In the genomic region with DNA sequence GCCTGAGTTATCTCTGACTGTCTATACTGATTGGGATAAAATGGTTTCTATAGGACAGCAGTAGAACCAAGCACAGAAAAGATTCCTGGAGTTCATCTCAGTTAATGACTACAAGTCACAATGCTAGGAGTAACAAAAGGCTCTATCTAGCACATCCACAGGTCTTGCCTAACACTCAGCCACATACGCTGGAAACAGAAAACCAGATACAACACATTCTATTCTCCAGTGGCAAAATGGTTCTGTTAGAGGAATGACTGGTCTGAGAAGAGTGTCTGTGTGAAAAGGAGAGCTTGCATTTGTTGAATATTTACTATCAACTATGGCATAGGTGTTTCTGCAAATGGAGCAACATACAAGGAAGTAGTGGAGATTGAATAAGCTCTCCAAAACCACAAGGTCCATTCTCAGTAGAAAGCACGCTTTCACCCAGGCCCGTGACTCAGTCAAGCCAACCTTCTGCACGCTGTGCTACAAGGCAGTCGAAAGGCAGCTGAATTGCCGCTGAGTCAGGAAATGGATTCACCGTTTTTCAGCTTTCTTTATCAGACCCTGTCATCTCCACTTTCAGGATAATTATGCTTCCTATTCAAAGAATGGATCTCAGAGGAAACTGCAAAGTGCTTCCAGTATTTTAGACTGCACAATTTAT, we compare ENCODE assay signal across 14 cellular contexts.
A peak's percentile ranks its signal among the peaks of the same experiment; 100 is the strongest.
DNase-seq lines count a peak whose midpoint lies in the region; ATAC-seq, FAIRE-seq and TF ChIP-seq lines count a peak whose summit lies in the region.
"Had no signal": no experiment of that assay in that cellular context is flagged by ENCODE, and none has a peak within 500 bp of the region (broad histone marks: within the 10 kb centered on the region; RNA-seq: fewer than 3 reads in every experiment).

No MANE protein-coding gene starts in this region.

- H3K27ac Mint-ChIP-seq in Calu3 (ENCODE audit: unreplicated experiment): no peak overlapping the region
- H3K27ac Mint-ChIP-seq: activated naive CD4-positive, alpha-beta T cell treated with anti-CD3 and anti-CD28 coated beads, Interleukin-2, amount 50 U/mL, for 24 hours; stimulated activated naive CD8-positive, alpha-beta T cell treated with anti-CD3 and anti-CD28 coated beads, Interleukin-15, Interleukin-2, amounts not matched to agents 100 ng/mL and 50 ng/mL, for 24 hours had no signal

- H3K9me3 ChIP-seq in SK-N-SH: no peaks in the 10 kb centered on the region
- H3K9me3 ChIP-seq: esophagus muscularis mucosa had no signal

- peak overlapping the region in 1 of 2 experiments; percentile 14; a peak in 1 of 4 replicates for H3K4me3 ChIP-seq in SK-N-SH (ENCODE audit: low read depth in 2 of 2, low read length in 1 of 2)
- H3K4me3 ChIP-seq: esophagus muscularis mucosa had no signal

- no peak for TF ChIP-seq EP300 in SK-N-SH (IDR thresholded peaks at IDR 0.05; ENCODE audit: borderline replicate concordance in 1 of 2, low read depth in 1 of 2, low read length in 1 of 2)

- H3F3A ChIP-seq in SK-N-SH (replicated peaks; ENCODE audit: insufficient read depth): no peaks in the 10 kb centered on the region

- no peaks in the 10 kb centered on the region for H3K9me2 ChIP-seq in SK-N-SH

- H3K36me3 Mint-ChIP-seq in Calu3 (ENCODE audit: insufficient read depth, unreplicated experiment): no peaks in the 10 kb centered on the region
- H3K36me3 Mint-ChIP-seq: activated naive CD4-positive, alpha-beta T cell treated with anti-CD3 and anti-CD28 coated beads, Interleukin-2, amount 50 U/mL, for 24 hours had no signal

- TF ChIP-seq RAD21 in SK-N-SH (IDR thresholded peaks at IDR 0.05; ENCODE audit: low read length): no peak

- POLR2A ChIA-PET in SK-N-SH (lab: Yijun Ruan, JAX): no interaction called here

- CTCF ChIA-PET in Calu3 (lab: Charles Lee) (interaction anchor here (0.9 kb wide), 1 partner anchor 147 kb away, joined by 3 read pairs; no protein-coding TSS in a partner anchor), SK-N-SH (lab: Yijun Ruan, JAX) (no interaction called here)

- no peak overlapping the region for H3K27ac ChIP-seq in SK-N-SH (ENCODE audit: low read depth in 2 of 2, low read length in 1 of 2)
- H3K27ac ChIP-seq: esophagus muscularis mucosa, WERI-Rb-1 had no signal

- no peak overlapping the region for H2AFZ ChIP-seq in SK-N-SH (ENCODE audit: low read depth)

- H3K27me3 Mint-ChIP-seq in Calu3 (ENCODE audit: unreplicated experiment): no peaks in the 10 kb centered on the region
- H3K27me3 Mint-ChIP-seq: activated naive CD4-positive, alpha-beta T cell treated with anti-CD3 and anti-CD28 coated beads, Interleukin-2, amount 50 U/mL, for 24 hours; stimulated activated naive CD8-positive, alpha-beta T cell treated with anti-CD3 and anti-CD28 coated beads, Interleukin-15, Interleukin-2, amounts not matched to agents 100 ng/mL and 50 ng/mL, for 24 hours had no signal

- H3K4me1 ChIP-seq in SK-N-SH (ENCODE audit: control insufficient read depth in 1 of 2, insufficient read depth in 2 of 2, low read depth in 1 of 2, low read length in 1 of 2): peaks cover 0 to 2% of the 10 kb centered on the region in 2 experiments; a peak in 1 of 4 replicates

- ATAC-seq in HG03159 (IDR thresholded peaks at IDR 0.05; ENCODE audit: unreplicated experiment): no peak

- BruUV-seq in Calu3 (replicated peaks; lab: Mats Ljungman, UMichigan): no TSS peak

- H3K9me3 Mint-ChIP-seq in Calu3 (ENCODE audit: low read depth, unreplicated experiment): no peaks in the 10 kb centered on the region
- H3K9me3 Mint-ChIP-seq: activated naive CD4-positive, alpha-beta T cell treated with anti-CD3 and anti-CD28 coated beads, Interleukin-2, amount 50 U/mL, for 24 hours; stimulated activated naive CD8-positive, alpha-beta T cell treated with anti-CD3 and anti-CD28 coated beads, Interleukin-15, Interleukin-2, amounts not matched to agents 100 ng/mL and 50 ng/mL, for 24 hours had no signal

- intact Hi-C loops in Calu3 (cut with micrococcal nuclease; ENCODE audit: unreplicated experiment): no loop called here

- no peaks in the 10 kb centered on the region for H4K20me1 ChIP-seq in SK-N-SH (ENCODE audit: insufficient read depth)

- no peaks in the 10 kb centered on the region for H3K27me3 ChIP-seq in SK-N-SH (ENCODE audit: insufficient read depth)
- H3K27me3 ChIP-seq: esophagus muscularis mucosa had no signal

- H3K4me2 ChIP-seq in SK-N-SH: peak overlapping the region; percentile 42; the same call in 1 of the 2 replicates

- no peaks in the 10 kb centered on the region for H3K4me1 Mint-ChIP-seq in Calu3 (ENCODE audit: low read depth, unreplicated experiment)
- H3K4me1 Mint-ChIP-seq: activated naive CD4-positive, alpha-beta T cell treated with anti-CD3 and anti-CD28 coated beads, Interleukin-2, amount 50 U/mL, for 24 hours had no signal

- TF ChIP-seq CTCF in Calu3 (IDR thresholded peaks at IDR 0.05; ENCODE audit: unreplicated experiment) (no peak), SK-N-SH (IDR thresholded peaks at IDR 0.05) (no peak), D721Med (IDR thresholded peaks at IDR 0.05; ENCODE audit: insufficient read depth, missing control alignments) (no peak)

- H3K4me3 Mint-ChIP-seq in Calu3 (ENCODE audit: low read depth, unreplicated experiment): no peak overlapping the region
- H3K4me3 Mint-ChIP-seq: activated naive CD4-positive, alpha-beta T cell treated with anti-CD3 and anti-CD28 coated beads, Interleukin-2, amount 50 U/mL, for 24 hours; stimulated activated naive CD8-positive, alpha-beta T cell treated with anti-CD3 and anti-CD28 coated beads, Interleukin-15, Interleukin-2, amounts not matched to agents 100 ng/mL and 50 ng/mL, for 24 hours had no signal

- H3K9ac ChIP-seq in SK-N-SH: no peak overlapping the region

- H3K79me2 ChIP-seq in SK-N-SH (ENCODE audit: insufficient read depth): no peaks in the 10 kb centered on the region

- FAIRE-seq in HTR-8/SVneo (lab: Jason Lieb, UNC) (no peak), D721Med (lab: Jason Lieb, UNC) (no peak)

- 36% methylated on average over 7 of the region's 7 CpGs for WGBS in SK-N-SH (ENCODE audit: low lambda C conversion rate)

- DNase-seq in Calu3: peak; percentile 4
- peak; percentile 14 for DNase-seq in HTR-8/SVneo (ENCODE audit: insufficient read length, low spot score)
- DNase-seq in SK-N-SH: no peak
- peak; percentile 97 for DNase-seq in islet precursor cell
- no peak for DNase-seq in NCI-H2029 treated with DMSO at 0.1 percent for 48 hours (lab: John Stamatoyannopoulos, UW)
- DNase-seq in D721Med (ENCODE audit: insufficient read length, low spot score): no peak
- no peak for DNase-seq in pons (ENCODE audit: low spot score)
- DNase-seq: midbrain, NCI-H526, WERI-Rb-1 had no signal

- no peaks in the 10 kb centered on the region for H3K36me3 ChIP-seq in SK-N-SH (replicated peaks in 1 of 2; ENCODE audit: control insufficient read depth in 1 of 2, insufficient read depth in 2 of 2, low read length in 1 of 2)
- H3K36me3 ChIP-seq: esophagus muscularis mucosa, WERI-Rb-1 had no signal

TF ChIP-seq in SK-N-SH, 30 proteins besides CTCF, POLR2A, EP300 and RAD21:
- TF ChIP-seq EZH2phosphoT487 (IDR thresholded peaks at IDR 0.05; ENCODE audit: borderline replicate concordance, low read depth) (no peak), TCF12 (IDR thresholded peaks at IDR 0.05) (peak; percentile 12; the same call in 1 of the 2 replicates)

Comparison
In these comparisons a context has a peak if more than half of its experiments do, and no peak if none do; other contexts are left out.
1. DNase-seq: peak in Calu3 (single experiment), HTR-8/SVneo (single experiment) and islet precursor cell (single experiment); none in SK-N-SH (single experiment), NCI-H2029 treated with DMSO at 0.1 percent for 48 hours (single experiment), D721Med (single experiment) and pons (single experiment).